ENCODE assay signal across 1 cellular context in the genomic region with DNA sequence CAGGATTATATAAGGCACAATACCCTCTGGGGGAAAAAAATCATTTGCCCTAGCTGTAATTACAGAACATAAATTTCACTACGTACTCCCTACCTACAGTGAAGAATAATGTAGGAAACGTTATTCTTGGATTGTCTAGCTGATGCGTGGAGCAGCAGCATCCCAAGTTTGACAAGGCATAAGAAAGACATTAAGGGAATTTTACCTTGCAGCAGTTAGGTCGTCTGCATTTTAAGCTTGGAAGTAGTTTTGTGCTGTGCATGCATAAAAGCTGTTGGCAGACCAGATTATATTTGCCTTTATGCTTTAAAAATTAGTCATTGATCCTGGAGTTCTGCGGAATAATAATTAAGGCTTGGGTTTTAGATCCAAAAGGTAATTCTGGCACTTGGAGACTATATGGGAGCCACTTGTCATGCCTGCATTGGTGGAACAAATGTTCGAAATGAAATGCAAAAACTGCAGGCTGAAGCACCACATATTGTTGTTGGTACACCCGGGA.
TF ChIP-seq lines count a peak whose summit lies in the region.

No MANE protein-coding gene starts in this region.

TF ChIP-seq in HEK293, 187 proteins besides CTCF, POLR2A, EP300 and RAD21 (continued from another document):
- TF ChIP-seq, protein P1, sequence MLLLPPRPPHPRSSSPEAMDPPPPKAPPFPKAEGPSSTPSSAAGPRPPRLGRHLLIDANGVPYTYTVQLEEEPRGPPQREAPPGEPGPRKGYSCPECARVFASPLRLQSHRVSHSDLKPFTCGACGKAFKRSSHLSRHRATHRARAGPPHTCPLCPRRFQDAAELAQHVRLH (tag by site-specific recombination; IDR thresholded peaks at IDR 0.05), result no peak
